14 cellular contexts compared by ENCODE assay signal in the genomic region with DNA sequence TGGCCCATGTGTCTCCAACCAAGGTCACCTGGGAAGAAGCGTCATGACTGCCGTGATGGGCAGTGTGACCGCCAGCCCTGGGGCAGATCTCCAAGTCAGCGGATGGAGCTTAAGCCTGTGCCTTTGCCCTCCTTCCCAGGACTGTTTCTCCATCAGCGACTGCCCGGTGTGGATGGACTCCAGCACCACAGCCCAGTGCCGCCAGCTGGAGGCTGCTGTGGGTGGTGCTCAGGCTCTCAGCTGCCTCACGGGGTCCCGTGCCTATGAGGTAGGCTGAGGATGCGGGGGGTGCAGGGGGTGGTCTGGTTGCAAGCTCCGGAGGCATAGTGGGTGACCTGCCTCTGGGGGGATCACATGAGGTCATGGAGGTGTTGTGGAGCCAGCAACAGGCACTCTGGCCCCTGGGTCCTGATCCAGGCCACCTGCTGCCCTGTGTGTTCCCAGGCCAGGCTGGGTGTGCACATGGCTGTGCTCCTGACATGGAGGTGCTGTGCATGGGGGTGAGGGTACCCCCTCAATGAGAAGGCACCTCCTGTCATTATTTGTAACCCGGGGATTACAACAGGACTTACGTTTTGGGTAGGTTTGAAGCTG. TPM values are rescaled to one million over a fixed set of nuclear protein-coding genes. Genes with fewer than 3 reads are reported as not detected.
DNase-seq lines count a peak whose midpoint lies in the region; ATAC-seq, FAIRE-seq and TF ChIP-seq lines count a peak whose summit lies in the region.
"Had no signal": no experiment of that assay in that cellular context is flagged by ENCODE, and none has a peak within 500 bp of the region (broad histone marks: within the 10 kb centered on the region; RNA-seq: fewer than 3 reads in every experiment).

No MANE protein-coding gene starts in this region.

- H3K36me3 ChIP-seq in IMR-90 (ENCODE audit: control insufficient read depth, insufficient read depth, low read length) (peaks cover 6% of the 10 kb centered on the region), K562 (ENCODE audit: control insufficient read depth, insufficient read depth, low read length) (peaks cover 97% of the 10 kb centered on the region; the same call in 2 of the 3 replicates), HepG2 (replicated peaks in 1 of 2; ENCODE audit: control insufficient read depth in 1 of 2, insufficient read depth in 2 of 2, low read length in 2 of 2) (peaks cover 28 to 94% of the 10 kb centered on the region in 2 experiments), pancreas (peaks cover 0 to 13% (median 0%) of the 10 kb centered on the region in 3 donors)

- BruUV-seq in IMR-90 (replicated peaks; lab: Mats Ljungman, UMichigan) (no TSS peak), K562 (replicated peaks; lab: Mats Ljungman, UMichigan) (no TSS peak), HepG2 (replicated peaks; lab: Mats Ljungman, UMichigan) (no TSS peak)

- dilution Hi-C loops in IMR-90 (cut with HindIII; ENCODE audit: low sequenced_read_pairs, unreplicated experiment): loop anchor here (25.0 kb wide), 1 partner anchor 122 kb away; a partner anchor contains a TSS

- no peak for FAIRE-seq in K562 (lab: Jason Lieb, UNC)
- FAIRE-seq in HepG2 (lab: Jason Lieb, UNC): no peak
- no peak for FAIRE-seq in pancreas (lab: Jason Lieb, UNC)

- WGBS in IMR-90 (ENCODE audit: extremely low coverage in 2 of 2, insufficient read length in 1 of 2), 2 experiments: 98% methylated on average over 7 of the region's 13 CpGs; no CpG with 5 or more reads in 1 of the 2 experiments
- WGBS in K562 (ENCODE audit: insufficient coverage, low coverage, missing lambda C conversion rate): 96% methylated on average over 10 of the region's 13 CpGs
- WGBS in HepG2 (ENCODE audit: low lambda C conversion rate): 95% methylated on average over 6 of the region's 13 CpGs
- 64 to 75% methylated on average over 13 of the region's 13 CpGs for WGBS in pancreas, 2 donors

- no peaks in the 10 kb centered on the region for H4K20me1 ChIP-seq in IMR-90 (ENCODE audit: insufficient read depth, low read length)
- H4K20me1 ChIP-seq in K562 (replicated peaks; ENCODE audit: control insufficient read depth, insufficient read depth, low read length): no peaks in the 10 kb centered on the region
- H4K20me1 ChIP-seq in HepG2 (ENCODE audit: insufficient read depth, low read length): no peaks in the 10 kb centered on the region
- H4K20me1 ChIP-seq: BLaER1 treated with 17β-estradiol and CSF1 and Interleukin-3, amounts not matched to agents 10 nM and 100 nM had no signal

- TF ChIP-seq POLR2A in IMR-90 (IDR thresholded peaks at IDR 0.05; ENCODE audit: low read depth, low read length) (no peak), K562 (conservative IDR thresholded peaks at IDR 0.05) (no peak), HepG2 (IDR thresholded peaks at IDR 0.05; ENCODE audit: insufficient read depth in 1 of 2, low read depth in 2 of 2, low read length in 2 of 2) (no peak)

- H3K9me3 ChIP-seq in IMR-90 (ENCODE audit: control insufficient read depth, insufficient read depth, low read length) (no peaks in the 10 kb centered on the region), K562 (replicated peaks; ENCODE audit: control insufficient read depth, insufficient read depth, low read depth, low read length) (no peaks in the 10 kb centered on the region), HepG2 (ENCODE audit: low read length) (no peaks in the 10 kb centered on the region), pancreas (no peaks in the 10 kb centered on the region)

- ATAC-seq in IMR-90 (ENCODE audit: low read depth) (no peak), K562 (peak; percentile 12; the same call in 2 of the 3 replicates), HepG2 (peak; percentile 17), pancreas (peak in 3 of 4 donors; percentile 12 to 43 (median 29)), esophagus mucosa (no peak)
- ATAC-seq: CD8-positive, alpha-beta T cell had no signal

- no peak for TF ChIP-seq RAD21 in IMR-90 (IDR thresholded peaks at IDR 0.05; ENCODE audit: low read length)
- TF ChIP-seq RAD21 in K562 (CRISPR knock-in tag; conservative IDR thresholded peaks at IDR 0.05 in 1 of 2, IDR thresholded peaks at IDR 0.05 in 1 of 2): no peak
- no peak for TF ChIP-seq RAD21 in HepG2 (CRISPR knock-in tag; IDR thresholded peaks at IDR 0.05)

- H2BK120ac ChIP-seq in IMR-90 (ENCODE audit: low read depth, low read length): no peak overlapping the region

- no peaks in the 10 kb centered on the region; the same call in 1 of the 2 replicates for H3K9me1 ChIP-seq in IMR-90 (ENCODE audit: insufficient read depth, low read length)
- H3K9me1 ChIP-seq in K562 (ENCODE audit: control insufficient read depth, insufficient read depth, low read length): no peaks in the 10 kb centered on the region

- no peak overlapping the region for H3K18ac ChIP-seq in IMR-90 (ENCODE audit: low read depth, low read length)

- no peak overlapping the region for H4K8ac ChIP-seq in IMR-90 (ENCODE audit: low read depth in 2 of 2, low read length in 2 of 2)

- H3K9ac ChIP-seq in IMR-90 (ENCODE audit: low read depth, low read length) (no peak overlapping the region), K562 (ENCODE audit: insufficient read depth in 1 of 2, low read depth in 2 of 2, low read length in 2 of 2) (no peak overlapping the region), HepG2 (ENCODE audit: insufficient read depth, low read depth, low read length) (no peak overlapping the region)
- H3K9ac ChIP-seq: BLaER1 treated with 17β-estradiol and CSF1 and Interleukin-3, amounts not matched to agents 10 nM and 100 nM had no signal

- no peak overlapping the region for H3K4ac ChIP-seq in IMR-90 (ENCODE audit: low read depth, low read length)

- H3K23ac ChIP-seq in IMR-90 (ENCODE audit: low read depth, low read length): no peak overlapping the region

- in situ Hi-C loops in IMR-90 (cut with MboI; ENCODE audit: low sequenced_read_pairs) (no loop called here), K562 (cut with MboI) (no loop called here), HepG2 (cut with HindIII; ENCODE audit: extremely low pct_ligation_motif_present, low pct_unique_long_range_greater_than_20kb) (no loop called here)

- no peak overlapping the region for H3K4me3 ChIP-seq in IMR-90 (ENCODE audit: insufficient read depth, low read depth, low read length)
- no peak overlapping the region for H3K4me3 ChIP-seq in K562
- H3K4me3 ChIP-seq in HepG2 (replicated peaks in 1 of 3; ENCODE audit: insufficient read depth in 1 of 3, low read depth in 2 of 3, low read length in 3 of 3): no peak overlapping the region
- no peak overlapping the region for H3K4me3 ChIP-seq in pancreas
- H3K4me3 ChIP-seq: BLaER1 treated with 17β-estradiol and CSF1 and Interleukin-3, amounts not matched to agents 10 nM and 100 nM had no signal

- H2BK5ac ChIP-seq in IMR-90 (ENCODE audit: low read depth, low read length, poor library complexity, severe bottlenecking): no peak overlapping the region

- intact Hi-C loops in IMR-90 (cut with micrococcal nuclease): no loop called here
- intact Hi-C loops in K562 (cut with micrococcal nuclease): no loop called here
- intact Hi-C loops in HepG2 (cut with micrococcal nuclease; ENCODE audit: unreplicated experiment): no loop called here
- intact Hi-C loops in pancreas (cut with DNase I): loop anchor here in 1 of 3 donors (10.0 kb wide), 1 partner anchor 109 kb away; no protein-coding TSS in a partner anchor

- H3K27me3 ChIP-seq in IMR-90 (ENCODE audit: control insufficient read depth, insufficient read depth, low read length) (no peaks in the 10 kb centered on the region), K562 (ENCODE audit: control insufficient read depth in 2 of 2, insufficient read depth in 2 of 2, low read length in 2 of 2) (no peaks in the 10 kb centered on the region), HepG2 (ENCODE audit: control insufficient read depth in 1 of 2, insufficient read depth in 2 of 2, low read length in 2 of 2) (no peaks in the 10 kb centered on the region), pancreas (no peaks in the 10 kb centered on the region)
- H3K27me3 ChIP-seq: BLaER1 treated with 17β-estradiol and CSF1 and Interleukin-3, amounts not matched to agents 10 nM and 100 nM had no signal

- H3K27ac ChIP-seq in IMR-90 (ENCODE audit: insufficient read depth, low read length): no peak overlapping the region
- no peak overlapping the region for H3K27ac ChIP-seq in K562 (ENCODE audit: extremely low read depth, low read depth, low read length)
- no peak overlapping the region for H3K27ac ChIP-seq in HepG2 (ENCODE audit: extremely low read length, insufficient read depth, low read length)
- no peak overlapping the region for H3K27ac ChIP-seq in pancreas
- H3K27ac ChIP-seq: BLaER1 treated with 17β-estradiol and CSF1 and Interleukin-3, amounts not matched to agents 10 nM and 100 nM had no signal

- no peak overlapping the region for H2AK5ac ChIP-seq in IMR-90 (ENCODE audit: low read depth, low read length)

- TF ChIP-seq CTCF in IMR-90 (conservative IDR thresholded peaks at IDR 0.05; ENCODE audit: low read depth, low read length): no peak
- TF ChIP-seq CTCF in K562 (IDR thresholded peaks at IDR 0.05 in 2 of 3, conservative IDR thresholded peaks at IDR 0.05 in 1 of 3; ENCODE audit: insufficient read depth in 2 of 3, low read depth in 1 of 3, low read length in 3 of 3): no peak
- TF ChIP-seq CTCF in HepG2 (CRISPR knock-in tag; IDR thresholded peaks at IDR 0.05): no peak
- TF ChIP-seq CTCF in pancreas (IDR thresholded peaks at IDR 0.05): no peak

- H4K91ac ChIP-seq in IMR-90 (ENCODE audit: insufficient read depth, low read depth, low read length): no peak overlapping the region

- TF ChIP-seq EP300 in K562 (IDR thresholded peaks at IDR 0.05; ENCODE audit: low read length) (no peak), HepG2 (IDR thresholded peaks at IDR 0.05; ENCODE audit: low read depth in 2 of 2, low read length in 2 of 2) (no peak), HepG2 (CRISPR knock-in tag; IDR thresholded peaks at IDR 0.05; ENCODE audit: borderline replicate concordance) (no peak)

- H2BK20ac ChIP-seq in IMR-90 (ENCODE audit: low read depth, low read length): no peak overlapping the region

- peak overlapping the region; percentile 8 for H2AK9ac ChIP-seq in IMR-90 (replicated peaks; ENCODE audit: low read depth, low read length, poor library complexity)

- no peak overlapping the region for H4K5ac ChIP-seq in IMR-90 (ENCODE audit: low read depth, low read length)

- H3K56ac ChIP-seq in IMR-90 (ENCODE audit: extremely low read depth, insufficient read depth, low read length): no peak overlapping the region

- H3K14ac ChIP-seq in IMR-90 (replicated peaks; ENCODE audit: low read depth, low read length): no peak overlapping the region

- H2AFZ ChIP-seq in IMR-90 (replicated peaks; ENCODE audit: low read length, poor library complexity) (no peak overlapping the region), K562 (ENCODE audit: low read depth, low read length) (no peak overlapping the region), HepG2 (ENCODE audit: low read length) (no peak overlapping the region)

- CTCF ChIA-PET in IMR-90 (lab: Yijun Ruan, JAX): no interaction called here
- CTCF ChIA-PET in K562 (lab: Yijun Ruan, JAX; ENCODE audit: low intra/inter-chr PET ratio): no interaction called here
- CTCF ChIA-PET in HepG2 (lab: Yijun Ruan, JAX; ENCODE audit: low intra/inter-chr PET ratio, low total read pairs): no interaction called here

- no peaks in the 10 kb centered on the region for H3K4me1 ChIP-seq in IMR-90 (ENCODE audit: control insufficient read depth, insufficient read depth, low read length)
- peaks cover 0 to 5% of the 10 kb centered on the region in 2 experiments; a peak in 1 of 5 replicates for H3K4me1 ChIP-seq in K562 (replicated peaks in 1 of 2; ENCODE audit: control insufficient read depth in 2 of 2, insufficient read depth in 2 of 2, low read length in 2 of 2)
- no peaks in the 10 kb centered on the region for H3K4me1 ChIP-seq in HepG2 (ENCODE audit: insufficient read depth, low read length)
- H3K4me1 ChIP-seq in pancreas: no peaks in the 10 kb centered on the region
- H3K4me1 ChIP-seq: BLaER1 treated with 17β-estradiol and CSF1 and Interleukin-3, amounts not matched to agents 10 nM and 100 nM had no signal

- H2BK15ac ChIP-seq in IMR-90 (ENCODE audit: low read depth, low read length): no peak overlapping the region

- H3K4me2 ChIP-seq in IMR-90 (ENCODE audit: low read depth, low read length) (no peak overlapping the region), K562 (ENCODE audit: insufficient read depth, low read length) (no peak overlapping the region), HepG2 (ENCODE audit: low read depth, low read length) (no peak overlapping the region)
- H3K4me2 ChIP-seq: BLaER1 treated with 17β-estradiol and CSF1 and Interleukin-3, amounts not matched to agents 10 nM and 100 nM had no signal

- H3K79me2 ChIP-seq in K562 (ENCODE audit: control insufficient read depth, insufficient read depth, low read length): no peaks in the 10 kb centered on the region
- H3K79me2 ChIP-seq in HepG2 (ENCODE audit: insufficient read depth, low read length): no peaks in the 10 kb centered on the region

- no peaks in the 10 kb centered on the region for H3K79me1 ChIP-seq in IMR-90 (ENCODE audit: low read depth in 1 of 2, low read length in 2 of 2)

- POLR2A ChIA-PET in IMR-90 (lab: Charles Lee; ENCODE audit: unreplicated experiment): no interaction called here
- POLR2A ChIA-PET in K562 (lab: Yijun Ruan, JAX): interaction anchor here (0.7 to 1.0 kb wide), 3 partner anchors 19 to 200 kb away, joined by 3 to 4 read pairs (median 3); a partner anchor contains a TSS
- POLR2A ChIA-PET in HepG2 (lab: Yijun Ruan, JAX): interaction anchor here (1.0 kb wide), 1 partner anchor 18 kb away, joined by 3 read pairs; no protein-coding TSS in a partner anchor

- DNase-seq in IMR-90 (no peak), K562 (ENCODE audit: extremely low read depth in 1 of 4, low spot score in 3 of 4) (no peak), HepG2 (ENCODE audit: low spot score) (no peak), pancreas (peak in 1 of 6 donors; percentile 56), NOMO-1 (lab: John Stamatoyannopoulos, UW; ENCODE audit: unreplicated experiment in 2 of 2) (no peak), NOMO-1 treated with DMSO at 0.1 percent for 48 hours (lab: John Stamatoyannopoulos, UW; ENCODE audit: unreplicated experiment) (no peak)
- DNase-seq: Calu3; CD8-positive, alpha-beta T cell; DMS79 treated with DMSO at 0.1 percent for 48 hours; GF-D8; GOT3; H9 had no signal

RNA-seq across cellular contexts. Expression of a gene that starts 19.0 kb away (rescaled TPM):
- 2.5 and 3.0 TPM in 2 replicates for total RNA-seq in IMR-90 (2012; rRNA removed)
- 2.3 and 3.4 TPM in 2 replicates for polyA plus RNA-seq in IMR-90 (2012; rRNA removed)
- polyA plus RNA-seq in IMR-90 (2012; cell fraction: cytosol; rRNA removed): 1.6 and 2.0 TPM in 2 replicates
- polyA plus RNA-seq in IMR-90 (2012; cell fraction: nucleus; rRNA removed; ENCODE audit: low replicate concordance): 7.3 and 13.9 TPM in 2 replicates
- total RNA-seq in K562 (2011; cell fraction: chromatin; rRNA removed; ENCODE audit: low replicate concordance): 148 and 195 TPM in 2 replicates
- 85.0 and 125 TPM in 2 replicates for total RNA-seq in K562 (2011; cell fraction: nucleolus; rRNA removed)
- 115 and 137 TPM in 2 replicates for total RNA-seq in K562 (2011; cell fraction: nucleoplasm; rRNA removed)
- total RNA-seq in K562 (2014; rRNA removed): 10.6 and 17.3 TPM in 2 replicates
- 10.6 and 13.2 TPM in 2 replicates for total RNA-seq in K562 (2014; rRNA removed; fragmentation: Illumina TruSeq; extraction: Trizol)
- total RNA-seq in K562 (2015; rRNA removed; fragmentation: Illumina TruSeq; extraction: Trizol): 12.5 and 14.6 TPM in 2 replicates
- total RNA-seq in K562 (2021): 19.5 and 20.2 TPM in 2 replicates
- 12.7 and 15.1 TPM in 2 replicates for polyA plus RNA-seq in K562 (2011; rRNA removed)
- 9.9 and 11.6 TPM in 2 replicates for polyA plus RNA-seq in K562 (2011; cell fraction: cytosol; rRNA removed)
- polyA plus RNA-seq in K562 (2011; cell fraction: nucleus; rRNA removed): 40.1 and 59.5 TPM in 2 replicates
- polyA plus RNA-seq in K562 (2012): 11.7 and 15.5 TPM in 2 replicates
- polyA plus RNA-seq in K562 (2014; fragmentation: Illumina TruSeq; extraction: Trizol): 15.5 and 17.0 TPM in 2 replicates
- 1 to 10 TPM; 4.0 to 6.1 TPM for polyA plus RNA-seq in K562 (2014; fragmentation: Nextera tagmentation; extraction: Ambion mirVana)
- polyA plus RNA-seq in K562 (2014; rRNA removed): 12.5 and 12.8 TPM in 2 replicates
- 26.1 and 33.6 TPM in 2 replicates for polyA minus RNA-seq in K562 (2011; rRNA and poly(A)+ RNA removed)
- 9.7 and 11.9 TPM in 2 replicates for polyA minus RNA-seq in K562 (2011; cell fraction: cytosol; rRNA and poly(A)+ RNA removed)
- 43.8 and 54.1 TPM in 2 replicates for polyA minus RNA-seq in K562 (2011; cell fraction: nucleus; rRNA and poly(A)+ RNA removed)
- total RNA-seq in HepG2 (2016; rRNA removed; fragmentation: Illumina TruSeq; extraction: Trizol): 25.9 and 28.9 TPM in 2 replicates
- 4.8 and 7.1 TPM in 2 replicates for total RNA-seq in HepG2 (2016; cell fraction: cytosol; rRNA removed; fragmentation: Illumina TruSeq; extraction: Trizol; ENCODE audit: low read depth)
- total RNA-seq in HepG2 (2016; cell fraction: insoluble cytoplasmic fraction; rRNA removed; fragmentation: Illumina TruSeq; extraction: Trizol): 24.2 and 27.1 TPM in 2 replicates
- 7.2 and 8.5 TPM in 2 replicates for total RNA-seq in HepG2 (2016; cell fraction: membrane; rRNA removed; fragmentation: Illumina TruSeq; extraction: Trizol)
- total RNA-seq in HepG2 (2016; cell fraction: nucleus; rRNA removed; fragmentation: Illumina TruSeq; extraction: Trizol): 41.8 and 48.3 TPM in 2 replicates
- polyA plus RNA-seq in HepG2 (2011; rRNA removed): 27.0 and 30.0 TPM in 2 replicates
- polyA plus RNA-seq in HepG2 (2011; cell fraction: cytosol; rRNA removed): 12.0 and 14.4 TPM in 2 replicates
- polyA plus RNA-seq in HepG2 (2011; cell fraction: nucleus; rRNA removed): 50.8 and 61.5 TPM in 2 replicates
- polyA plus RNA-seq in HepG2 (2012): 19.4 and 27.4 TPM in 2 replicates
- polyA plus RNA-seq in HepG2 (2016; cell fraction: cytosol; fragmentation: Illumina TruSeq; extraction: Trizol; ENCODE audit: low read depth): 3.2 and 3.5 TPM in 2 replicates
- 27.4 and 32.8 TPM in 2 replicates for polyA plus RNA-seq in HepG2 (2016; cell fraction: insoluble cytoplasmic fraction; fragmentation: Illumina TruSeq; extraction: Trizol; ENCODE audit: low read depth)
- 8.6 and 8.7 TPM in 2 replicates for polyA plus RNA-seq in HepG2 (2016; cell fraction: membrane; fragmentation: Illumina TruSeq; extraction: Trizol; ENCODE audit: low read depth)
- 46.3 and 54.4 TPM in 2 replicates for polyA plus RNA-seq in HepG2 (2016; cell fraction: nucleus; fragmentation: Illumina TruSeq; extraction: Trizol; ENCODE audit: insufficient read depth, low read depth)
- polyA minus RNA-seq in HepG2 (2011; rRNA and poly(A)+ RNA removed; ENCODE audit: low replicate concordance): 33.1 and 81.7 TPM in 2 replicates
- polyA minus RNA-seq in HepG2 (2011; cell fraction: cytosol; rRNA and poly(A)+ RNA removed): 16.2 and 25.9 TPM in 2 replicates
- 90.9 and 100.0 TPM in 2 replicates for polyA minus RNA-seq in HepG2 (2011; cell fraction: nucleus; rRNA and poly(A)+ RNA removed)
- total RNA-seq in pancreas: 1 to 10 TPM; 4.3 to 6.9 (median 4.7) TPM
- polyA plus RNA-seq in pancreas: 1 to 10 TPM; 1.6 to 2.4 TPM
- total RNA-seq in esophagus mucosa: 2.4 TPM

Comparison
In these comparisons a context has a peak if more than half of its experiments do, and no peak if none do; other contexts are left out.
1. ATAC-seq: peak in K562 (single experiment), HepG2 (single experiment) and pancreas (3 of 4); none in IMR-90 (single experiment) and esophagus mucosa (single experiment).